ENCODE assay signal across 1 cellular context in the genomic region with DNA sequence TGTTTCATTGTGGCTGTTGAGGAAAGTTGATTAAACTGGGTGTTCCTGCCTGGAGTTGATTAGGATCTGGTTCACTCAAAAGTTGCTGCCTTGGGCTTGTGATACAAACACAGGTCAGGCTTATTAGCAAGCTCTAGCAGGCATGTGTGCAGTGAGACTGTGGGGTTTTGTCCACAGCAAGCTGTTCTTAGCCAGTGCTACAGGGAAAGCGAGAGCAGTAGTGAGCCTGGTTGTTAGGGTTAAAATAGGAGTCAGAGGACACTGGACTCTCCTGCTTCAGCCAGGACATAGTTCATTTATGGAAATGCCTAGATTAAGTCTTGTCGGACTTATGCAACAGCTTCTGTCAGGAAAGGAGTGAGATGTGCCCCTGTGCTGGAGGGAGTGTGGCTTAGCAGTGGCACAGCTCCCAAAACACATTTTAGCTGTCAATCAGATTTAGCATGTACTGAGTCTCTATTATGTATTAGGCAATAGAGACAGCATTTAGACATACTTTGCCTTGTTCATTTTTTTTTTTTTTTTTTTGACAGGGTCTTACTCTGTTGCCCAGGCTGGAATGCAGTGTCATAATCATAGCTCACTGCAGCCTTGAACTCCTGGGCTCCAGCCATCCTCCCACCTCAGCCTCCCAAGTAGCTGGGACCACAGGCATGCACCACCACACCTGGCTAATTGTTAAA.
TF ChIP-seq lines count a peak whose summit lies in the region.

No MANE protein-coding gene starts in this region.

TF ChIP-seq in HepG2, 621 proteins besides CTCF, POLR2A, EP300 and RAD21 (continued from another document and continues in another):
- no peak; the same call in 1 of the 2 replicates for TF ChIP-seq HMGXB3 (CRISPR knock-in tag; IDR thresholded peaks at IDR 0.05; ENCODE audit: borderline replicate concordance)
- TF ChIP-seq ZSCAN20 (CRISPR knock-in tag; IDR thresholded peaks at IDR 0.05; ENCODE audit: borderline replicate concordance), result no peak
- TF ChIP-seq THRA (CRISPR knock-in tag; IDR thresholded peaks at IDR 0.05; ENCODE audit: borderline replicate concordance), result no peak
- 0 out of 2 replicates have a peak, but pooled peaks have one; percentile 30 for TF ChIP-seq FOXA3 (CRISPR knock-in tag; IDR thresholded peaks at IDR 0.05)
- TF ChIP-seq ETS1 (CRISPR knock-in tag; IDR thresholded peaks at IDR 0.05), result no peak
- TF ChIP-seq THAP7 (CRISPR knock-in tag; IDR thresholded peaks at IDR 0.05), result no peak
- TF ChIP-seq ZNF850 (CRISPR knock-in tag; conservative IDR thresholded peaks at IDR 0.05), result no peak
- TF ChIP-seq EZH2 (conservative IDR thresholded peaks at IDR 0.05; ENCODE audit: low read depth, low read length), result no peak
- TF ChIP-seq ZNF616 (CRISPR knock-in tag; IDR thresholded peaks at IDR 0.05; ENCODE audit: low read depth), result no peak
- TF ChIP-seq ATF7-NPFF (CRISPR knock-in tag; IDR thresholded peaks at IDR 0.05; ENCODE audit: low read depth), result no peak
- TF ChIP-seq RBM39 (IDR thresholded peaks at IDR 0.05; ENCODE audit: low read depth, low read length, poor library complexity, severe bottlenecking), result no peak
- TF ChIP-seq, protein P1, sequence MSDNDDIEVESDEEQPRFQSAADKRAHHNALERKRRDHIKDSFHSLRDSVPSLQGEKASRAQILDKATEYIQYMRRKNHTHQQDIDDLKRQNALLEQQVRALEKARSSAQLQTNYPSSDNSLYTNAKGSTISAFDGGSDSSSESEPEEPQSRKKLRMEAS (IDR thresholded peaks at IDR 0.05), result no peak
- TF ChIP-seq HOXA5 (CRISPR knock-in tag; IDR thresholded peaks at IDR 0.05), result no peak
- no peak for TF ChIP-seq MAFK (conservative IDR thresholded peaks at IDR 0.05 in 1 of 2, IDR thresholded peaks at IDR 0.05 in 1 of 2; ENCODE audit: low read length in 2 of 2)
- TF ChIP-seq ZFP36L1 (CRISPR knock-in tag; IDR thresholded peaks at IDR 0.05), result no peak
- no peak for TF ChIP-seq ZNF761 (CRISPR knock-in tag; conservative IDR thresholded peaks at IDR 0.05)
- no peak for TF ChIP-seq ZIK1 (CRISPR knock-in tag; IDR thresholded peaks at IDR 0.05; ENCODE audit: borderline replicate concordance, low read depth)
- no peak for TF ChIP-seq ZNF382 (CRISPR knock-in tag; IDR thresholded peaks at IDR 0.05; ENCODE audit: borderline replicate concordance)
- TF ChIP-seq SAFB2 (CRISPR knock-in tag; IDR thresholded peaks at IDR 0.05; ENCODE audit: borderline replicate concordance, low read depth), result no peak
- TF ChIP-seq ZNF547 (CRISPR knock-in tag; IDR thresholded peaks at IDR 0.05), result no peak
- TF ChIP-seq ZNF792 (CRISPR knock-in tag; IDR thresholded peaks at IDR 0.05), result 0 out of 2 replicates have a peak, but pooled peaks have one; percentile 42
- TF ChIP-seq ARNT (IDR thresholded peaks at IDR 0.05), result no peak
- no peak for TF ChIP-seq DPF2 (CRISPR knock-in tag; IDR thresholded peaks at IDR 0.05; ENCODE audit: borderline replicate concordance, low read depth)
- no peak for TF ChIP-seq SOX6 (IDR thresholded peaks at IDR 0.05)
- peak; percentile 41; the same call in 1 of the 2 replicates for TF ChIP-seq SOX6 (CRISPR knock-in tag; IDR thresholded peaks at IDR 0.05)
- TF ChIP-seq ZNF432 (CRISPR knock-in tag; IDR thresholded peaks at IDR 0.05; ENCODE audit: borderline replicate concordance), result no peak
- TF ChIP-seq, protein P2, sequence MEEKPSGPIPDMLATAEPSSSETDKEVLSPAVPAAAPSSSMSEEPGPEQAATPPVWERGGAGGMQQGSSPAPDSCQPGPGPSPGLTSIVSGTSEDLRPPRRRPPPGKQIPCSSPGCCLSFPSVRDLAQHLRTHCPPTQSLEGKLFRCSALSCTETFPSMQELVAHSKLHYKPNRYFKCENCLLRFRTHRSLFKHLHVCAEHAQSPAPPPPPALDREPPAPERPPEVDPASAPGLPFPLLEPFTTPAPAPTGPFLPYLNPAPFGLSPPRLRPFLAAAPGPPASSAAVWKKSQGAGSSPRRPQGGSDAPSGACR (CRISPR knock-in tag; IDR thresholded peaks at IDR 0.05), result no peak
- TF ChIP-seq ZNF614 (CRISPR knock-in tag; IDR thresholded peaks at IDR 0.05; ENCODE audit: borderline replicate concordance), result peak; percentile 22; the same call in 1 of the 2 replicates
- TF ChIP-seq, protein P3, sequence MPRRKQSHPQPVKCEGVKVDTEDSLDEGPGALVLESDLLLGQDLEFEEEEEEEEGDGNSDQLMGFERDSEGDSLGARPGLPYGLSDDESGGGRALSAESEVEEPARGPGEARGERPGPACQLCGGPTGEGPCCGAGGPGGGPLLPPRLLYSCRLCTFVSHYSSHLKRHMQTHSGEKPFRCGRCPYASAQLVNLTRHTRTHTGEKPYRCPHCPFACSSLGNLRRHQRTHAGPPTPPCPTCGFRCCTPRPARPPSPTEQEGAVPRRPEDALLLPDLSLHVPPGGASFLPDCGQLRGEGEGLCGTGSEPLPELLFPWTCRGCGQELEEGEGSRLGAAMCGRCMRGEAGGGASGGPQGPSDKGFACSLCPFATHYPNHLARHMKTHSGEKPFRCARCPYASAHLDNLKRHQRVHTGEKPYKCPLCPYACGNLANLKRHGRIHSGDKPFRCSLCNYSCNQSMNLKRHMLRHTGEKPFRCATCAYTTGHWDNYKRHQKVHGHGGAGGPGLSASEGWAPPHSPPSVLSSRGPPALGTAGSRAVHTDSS (CRISPR knock-in tag; conservative IDR thresholded peaks at IDR 0.05), result no peak
- no peak for TF ChIP-seq RBFOX2 (IDR thresholded peaks at IDR 0.05; ENCODE audit: low read depth, low read length)
- TF ChIP-seq RXRA (CRISPR knock-in tag; IDR thresholded peaks at IDR 0.05), result peak; percentile 15; the same call in 1 of the 2 replicates
- no peak for TF ChIP-seq DR1 (CRISPR knock-in tag; IDR thresholded peaks at IDR 0.05)
- no peak for TF ChIP-seq NFRKB (IDR thresholded peaks at IDR 0.05)
- TF ChIP-seq ZNF510 (CRISPR knock-in tag; IDR thresholded peaks at IDR 0.05; ENCODE audit: low read depth), result no peak
- no peak for TF ChIP-seq TFDP1 (CRISPR knock-in tag; IDR thresholded peaks at IDR 0.05; ENCODE audit: borderline replicate concordance)
- no peak for TF ChIP-seq ZFP90 (CRISPR knock-in tag; IDR thresholded peaks at IDR 0.05; ENCODE audit: borderline replicate concordance)
- no peak for TF ChIP-seq ARNT2 (CRISPR knock-in tag; IDR thresholded peaks at IDR 0.05; ENCODE audit: low read depth)
- no peak for TF ChIP-seq ZNF567 (CRISPR knock-in tag; IDR thresholded peaks at IDR 0.05; ENCODE audit: borderline replicate concordance)
- TF ChIP-seq, protein P4, sequence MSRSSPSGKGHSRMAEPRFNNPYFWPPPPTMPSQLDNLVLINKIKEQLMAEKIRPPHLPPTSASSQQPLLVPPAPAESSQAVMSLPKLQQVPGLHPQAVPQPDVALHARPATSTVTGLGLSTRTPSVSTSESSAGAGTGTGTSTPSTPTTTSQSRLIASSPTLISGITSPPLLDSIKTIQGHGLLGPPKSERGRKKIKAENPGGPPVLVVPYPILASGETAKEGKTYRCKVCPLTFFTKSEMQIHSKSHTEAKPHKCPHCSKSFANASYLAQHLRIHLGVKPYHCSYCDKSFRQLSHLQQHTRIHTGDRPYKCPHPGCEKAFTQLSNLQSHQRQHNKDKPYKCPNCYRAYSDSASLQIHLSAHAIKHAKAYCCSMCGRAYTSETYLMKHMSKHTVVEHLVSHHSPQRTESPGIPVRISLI (CRISPR knock-in tag; IDR thresholded peaks at IDR 0.05; ENCODE audit: borderline replicate concordance), result peak; percentile 88
- TF ChIP-seq, protein P5, sequence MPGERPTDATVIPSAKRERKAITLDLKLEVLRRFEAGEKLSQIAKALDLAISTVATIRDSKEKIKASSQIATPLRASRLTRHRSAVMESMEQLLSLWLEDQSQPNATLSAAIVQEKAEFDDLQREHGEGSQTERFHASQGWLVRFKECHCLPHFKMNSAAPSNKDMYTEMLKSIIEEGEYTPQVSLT (CRISPR knock-in tag; IDR thresholded peaks at IDR 0.05; ENCODE audit: borderline replicate concordance, low read depth), result no peak
- TF ChIP-seq, protein P6, sequence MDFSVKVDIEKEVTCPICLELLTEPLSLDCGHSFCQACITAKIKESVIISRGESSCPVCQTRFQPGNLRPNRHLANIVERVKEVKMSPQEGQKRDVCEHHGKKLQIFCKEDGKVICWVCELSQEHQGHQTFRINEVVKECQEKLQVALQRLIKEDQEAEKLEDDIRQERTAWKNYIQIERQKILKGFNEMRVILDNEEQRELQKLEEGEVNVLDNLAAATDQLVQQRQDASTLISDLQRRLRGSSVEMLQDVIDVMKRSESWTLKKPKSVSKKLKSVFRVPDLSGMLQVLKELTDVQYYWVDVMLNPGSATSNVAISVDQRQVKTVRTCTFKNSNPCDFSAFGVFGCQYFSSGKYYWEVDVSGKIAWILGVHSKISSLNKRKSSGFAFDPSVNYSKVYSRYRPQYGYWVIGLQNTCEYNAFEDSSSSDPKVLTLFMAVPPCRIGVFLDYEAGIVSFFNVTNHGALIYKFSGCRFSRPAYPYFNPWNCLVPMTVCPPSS (IDR thresholded peaks at IDR 0.05), result no peak
- no peak for TF ChIP-seq FOXO1 (CRISPR knock-in tag; IDR thresholded peaks at IDR 0.05)
- no peak for TF ChIP-seq ZBTB21 (CRISPR knock-in tag; IDR thresholded peaks at IDR 0.05)
- TF ChIP-seq ZNF264 (CRISPR knock-in tag; IDR thresholded peaks at IDR 0.05), result no peak
- TF ChIP-seq, protein P7, sequence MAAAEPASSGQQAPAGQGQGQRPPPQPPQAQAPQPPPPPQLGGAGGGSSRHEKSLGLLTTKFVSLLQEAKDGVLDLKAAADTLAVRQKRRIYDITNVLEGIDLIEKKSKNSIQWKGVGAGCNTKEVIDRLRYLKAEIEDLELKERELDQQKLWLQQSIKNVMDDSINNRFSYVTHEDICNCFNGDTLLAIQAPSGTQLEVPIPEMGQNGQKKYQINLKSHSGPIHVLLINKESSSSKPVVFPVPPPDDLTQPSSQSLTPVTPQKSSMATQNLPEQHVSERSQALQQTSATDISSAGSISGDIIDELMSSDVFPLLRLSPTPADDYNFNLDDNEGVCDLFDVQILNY (CRISPR knock-in tag; conservative IDR thresholded peaks at IDR 0.05), result no peak
